In genomic region chrX:52353838-52354237, GRCh38 we compare ENCODE assay signal across 24 cellular contexts. TPM values are rescaled to one million over a fixed set of nuclear protein-coding genes. Genes with fewer than 3 reads are reported as not detected.
"Had no signal": no experiment of that assay in that cellular context is flagged by ENCODE, and none has a peak within 500 bp of the region (broad histone marks: within the 10 kb centered on the region; RNA-seq: fewer than 3 reads in every experiment).

No MANE protein-coding gene starts in this region.

- H3K79me2 ChIP-seq: parathyroid adenoma had no signal

- ATAC-seq: activated CD8-positive, alpha-beta T cell treated with anti-CD3 and anti-CD28 coated beads for 36 hours; esophagus mucosa; gastrocnemius medialis; natural killer cell; stimulated activated naive B cell treated with anti-CD40 and anti-IgM and Interleukin-4, amounts not matched to agents 10 μg/mL and 1 μg/mL and 100 μg/mL, for 72 hours had no signal

- H3K27ac ChIP-seq: gastrocnemius medialis, neutrophil, parathyroid adenoma, thoracic aorta had no signal

- H3K9me3 ChIP-seq: gastrocnemius medialis, neutrophil, thoracic aorta had no signal

- H3K27me3 Mint-ChIP-seq: activated B cell treated with CpG ODN at 0.5 μM for 24 hours; activated CD8-positive, alpha-beta T cell treated with anti-CD3 and anti-CD28 coated beads for 36 hours; central memory CD8-positive, alpha-beta T cell had no signal

- H3K9me3 Mint-ChIP-seq: activated B cell treated with CpG ODN at 0.5 μM for 24 hours; activated CD8-positive, alpha-beta T cell treated with anti-CD3 and anti-CD28 coated beads for 36 hours; activated naive CD8-positive, alpha-beta T cell treated with anti-CD3 and anti-CD28 coated beads, Interleukin-2, amount 10 ng/mL, durations not matched to agents 7 days and 5 days; activated T-helper 2 cell treated with anti-CD3 and anti-CD28 coated beads, Interferon-gamma antibody, Interleukin-2, Interleukin-4, amounts not matched to agents 10 μg/mL and 5 μg/mL and 100 μg/mL, durations not matched to agents 14 hours and 24 hours and 36 hours; central memory CD8-positive, alpha-beta T cell; immature natural killer cell; natural killer cell; stimulated activated naive B cell treated with anti-CD40 and anti-IgM and Interleukin-4, amounts not matched to agents 10 μg/mL and 1 μg/mL and 100 μg/mL, for 72 hours had no signal

- H3K4me3 Mint-ChIP-seq: activated B cell treated with CpG ODN at 0.5 μM for 24 hours; activated CD8-positive, alpha-beta T cell treated with anti-CD3 and anti-CD28 coated beads for 36 hours; activated naive CD8-positive, alpha-beta T cell treated with anti-CD3 and anti-CD28 coated beads, Interleukin-2, amount 10 ng/mL, durations not matched to agents 7 days and 5 days; central memory CD8-positive, alpha-beta T cell; immature natural killer cell; natural killer cell; stimulated activated naive B cell treated with anti-CD40 and anti-IgM and Interleukin-4, amounts not matched to agents 10 μg/mL and 1 μg/mL and 100 μg/mL, for 72 hours had no signal

- H2AFZ ChIP-seq: parathyroid adenoma had no signal

- DNase-seq: activated B cell treated with CpG ODN at 0.5 μM for 24 hours; activated CD4-positive, alpha-beta T cell treated with anti-CD3 and anti-CD28 coated beads for 4 hours; activated CD8-positive, alpha-beta T cell treated with anti-CD3 and anti-CD28 coated beads for 36 hours; activated naive CD4-positive, alpha-beta T cell treated with Interleukin-2 at 50 U/mL for 16 hours; activated naive CD8-positive, alpha-beta T cell treated with anti-CD3 and anti-CD28 coated beads, Interleukin-2, amount 10 ng/mL, durations not matched to agents 7 days and 5 days; activated T-cell treated with anti-CD3 and anti-CD28 coated beads, Interleukin-2, amount 50 U/mL, for 1 hour; amygdala; cortex of kidney; gastrocnemius medialis; head of caudate nucleus; immature natural killer cell; mesenchymal stem cell; natural killer cell; retina; stimulated activated naive B cell treated with anti-CD40 and anti-IgM and Interleukin-4, amounts not matched to agents 10 μg/mL and 1 μg/mL and 100 μg/mL, for 72 hours had no signal

- H3K36me3 ChIP-seq: gastrocnemius medialis, neutrophil, thoracic aorta had no signal

- H3K4me1 ChIP-seq: gastrocnemius medialis, parathyroid adenoma had no signal

- H3K27ac Mint-ChIP-seq: activated B cell treated with CpG ODN at 0.5 μM for 24 hours; activated CD8-positive, alpha-beta T cell treated with anti-CD3 and anti-CD28 coated beads for 36 hours; activated naive CD8-positive, alpha-beta T cell treated with anti-CD3 and anti-CD28 coated beads, Interleukin-2, amount 10 ng/mL, durations not matched to agents 7 days and 5 days; activated T-helper 2 cell treated with anti-CD3 and anti-CD28 coated beads, Interferon-gamma antibody, Interleukin-2, Interleukin-4, amounts not matched to agents 10 μg/mL and 5 μg/mL and 100 μg/mL, durations not matched to agents 14 hours and 24 hours and 36 hours; immature natural killer cell; natural killer cell; stimulated activated naive B cell treated with anti-CD40 and anti-IgM and Interleukin-4, amounts not matched to agents 10 μg/mL and 1 μg/mL and 100 μg/mL, for 72 hours had no signal

- H3K36me3 Mint-ChIP-seq: activated naive CD8-positive, alpha-beta T cell treated with anti-CD3 and anti-CD28 coated beads, Interleukin-2, amount 10 ng/mL, durations not matched to agents 7 days and 5 days; immature natural killer cell; natural killer cell; stimulated activated naive B cell treated with anti-CD40 and anti-IgM and Interleukin-4, amounts not matched to agents 10 μg/mL and 1 μg/mL and 100 μg/mL, for 72 hours had no signal

- H3K4me3 ChIP-seq: gastrocnemius medialis, thoracic aorta had no signal

- H3K27me3 ChIP-seq: neutrophil had no signal

- FAIRE-seq: TTC549 had no signal

- H3K4me1 Mint-ChIP-seq: activated B cell treated with CpG ODN at 0.5 μM for 24 hours; activated naive CD8-positive, alpha-beta T cell treated with anti-CD3 and anti-CD28 coated beads, Interleukin-2, amount 10 ng/mL, durations not matched to agents 7 days and 5 days; central memory CD8-positive, alpha-beta T cell; immature natural killer cell; natural killer cell; stimulated activated naive B cell treated with anti-CD40 and anti-IgM and Interleukin-4, amounts not matched to agents 10 μg/mL and 1 μg/mL and 100 μg/mL, for 72 hours had no signal

- H3K9ac ChIP-seq: parathyroid adenoma had no signal

RNA-seq across cellular contexts. Expression of gene XAGE2, which starts 15.0 kb away (rescaled TPM):
- total RNA-seq: activated B cell treated with CpG ODN at 0.5 μM for 24 hours; activated CD8-positive, alpha-beta T cell treated with anti-CD3 and anti-CD28 coated beads for 36 hours; activated naive CD8-positive, alpha-beta T cell treated with anti-CD3 and anti-CD28 coated beads, Interleukin-2, amount 10 ng/mL, durations not matched to agents 7 days and 5 days; activated T-helper 2 cell treated with anti-CD3 and anti-CD28 coated beads, Interferon-gamma antibody, Interleukin-2, Interleukin-4, amounts not matched to agents 10 μg/mL and 5 μg/mL and 100 μg/mL, durations not matched to agents 14 hours and 24 hours and 36 hours; esophagus mucosa; gastrocnemius medialis; natural killer cell; T-helper 2 cell treated with Interferon-gamma antibody and Interleukin-4, amounts not matched to agents 100 ng/mL and 5 ng/mL, for 36 hours; thoracic aorta; ureter had no signal
- polyA plus RNA-seq: immature natural killer cell had no signal
